ENCODE assay signal across 8 cellular contexts in the genomic region with DNA sequence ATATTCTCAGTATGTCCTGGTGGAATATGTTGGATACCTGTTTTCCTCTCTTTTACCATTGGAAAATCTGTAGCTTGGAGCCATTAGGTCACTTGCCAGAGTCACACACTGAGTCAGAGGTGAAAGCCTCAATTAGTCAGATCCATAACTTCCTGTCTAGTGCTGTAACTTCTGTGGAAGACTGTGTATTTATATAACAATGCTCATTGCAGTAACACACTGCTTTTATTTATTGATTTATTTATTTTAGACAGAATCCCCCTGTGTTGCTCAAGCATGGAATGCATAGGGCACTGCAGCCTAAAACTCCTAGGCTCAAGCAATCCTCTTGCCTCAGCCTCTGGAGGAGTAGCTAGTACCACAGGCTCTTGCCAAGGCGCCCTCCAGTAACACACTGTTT. TPM values are rescaled to one million over a fixed set of nuclear protein-coding genes. Genes with fewer than 3 reads are reported as not detected.
DNase-seq lines count a peak whose midpoint lies in the region; ATAC-seq and TF ChIP-seq lines count a peak whose summit lies in the region.

No MANE protein-coding gene starts in this region.

- POLR2A ChIA-PET in IMR-90 (lab: Charles Lee; ENCODE audit: unreplicated experiment) = no interaction called here

- peak overlapping the region; percentile 60; the same call in 1 of the 2 replicates for H3K14ac ChIP-seq in IMR-90 (replicated peaks; ENCODE audit: low read depth, low read length)

- peaks cover 15 to 37% of the 10 kb centered on the region in 2 experiments for H3K79me1 ChIP-seq in IMR-90 (ENCODE audit: low read depth in 1 of 2, low read length in 2 of 2)

- no peak for TF ChIP-seq CTCF in IMR-90 (conservative IDR thresholded peaks at IDR 0.05; ENCODE audit: low read depth, low read length)

- dilution Hi-C loops in IMR-90 (cut with HindIII; ENCODE audit: low sequenced_read_pairs, unreplicated experiment) = no loop called here

- H2AK9ac ChIP-seq in IMR-90 (replicated peaks; ENCODE audit: low read depth, low read length, poor library complexity) = no peak overlapping the region

- intact Hi-C loops in IMR-90 (cut with micrococcal nuclease) = loop anchor here (2.0 to 5.0 kb wide), 3 partner anchors 157 to 253 kb away; a partner anchor contains a TSS

- no peaks in the 10 kb centered on the region for H3K27me3 Mint-ChIP-seq in central memory CD8-positive, alpha-beta T cell

- H3K36me3 Mint-ChIP-seq in central memory CD8-positive, alpha-beta T cell (ENCODE audit: insufficient read depth) = peaks cover 4% of the 10 kb centered on the region

- peak overlapping the region; percentile 66; the same call in 1 of the 2 replicates for H3K4me2 ChIP-seq in IMR-90 (ENCODE audit: low read depth, low read length)

- CTCF ChIA-PET in IMR-90 (lab: Yijun Ruan, JAX) = no interaction called here

- H3K27ac ChIP-seq in IMR-90 (ENCODE audit: insufficient read depth, low read length) (peak overlapping the region; percentile 8), mucosa of rectum (ENCODE audit: low read depth in 2 of 2, low read length in 2 of 2) (peak overlapping the region in 1 of 2 donors; percentile 66)

- in situ Hi-C loops in IMR-90 (cut with MboI; ENCODE audit: low sequenced_read_pairs) = no loop called here

- no TSS peak for BruUV-seq in IMR-90 (replicated peaks; lab: Mats Ljungman, UMichigan)

- peak overlapping the region; percentile 30; the same call in 1 of the 2 replicates for H3K4ac ChIP-seq in IMR-90 (ENCODE audit: low read depth, low read length)

- H3K9me1 ChIP-seq in IMR-90 (ENCODE audit: insufficient read depth, low read length) = peaks cover 12% of the 10 kb centered on the region

- DNase-seq in AG08396 (ENCODE audit: low spot score) (peak; percentile 56), IMR-90 (peak; percentile 91), activated gamma-delta T cell treated with Interleukin-2 at 50 U/mL for 16 hours (no peak), cerebellar cortex (ENCODE audit: low spot score) (no peak)
- DNase-seq in central memory CD8-positive, alpha-beta T cell (ENCODE audit: low spot score in 2 of 2) = no peak
- DNase-seq in activated effector memory CD4-positive, alpha-beta T cell treated with Interleukin-2 at 50 U/mL for 16 hours = no peak

- H4K8ac ChIP-seq in IMR-90 (ENCODE audit: low read depth in 2 of 2, low read length in 2 of 2) = peak overlapping the region in 1 of 2 experiments; percentile 57; a peak in 1 of 4 replicates

- peak overlapping the region; percentile 68; the same call in 1 of the 2 replicates for H2BK120ac ChIP-seq in IMR-90 (ENCODE audit: low read depth, low read length)

- peak overlapping the region; percentile 87 for H2BK5ac ChIP-seq in IMR-90 (ENCODE audit: low read depth, low read length, poor library complexity, severe bottlenecking)

- no peak overlapping the region for H2BK15ac ChIP-seq in IMR-90 (ENCODE audit: low read depth, low read length)

- H2AK5ac ChIP-seq in IMR-90 (ENCODE audit: low read depth, low read length) = no peak overlapping the region

- H3K4me3 Mint-ChIP-seq in central memory CD8-positive, alpha-beta T cell = peak overlapping the region; percentile 88

- H3K27me3 ChIP-seq in IMR-90 (ENCODE audit: control insufficient read depth, insufficient read depth, low read length) (no peaks in the 10 kb centered on the region), mucosa of rectum (ENCODE audit: control insufficient read depth in 2 of 2, insufficient read depth in 2 of 2, low read length in 2 of 2) (no peaks in the 10 kb centered on the region)

- H3K4me1 Mint-ChIP-seq in central memory CD8-positive, alpha-beta T cell = peaks cover 30% of the 10 kb centered on the region

- no peak overlapping the region for H3K56ac ChIP-seq in IMR-90 (ENCODE audit: extremely low read depth, insufficient read depth, low read length)

- H3K27ac Mint-ChIP-seq in central memory CD8-positive, alpha-beta T cell (ENCODE audit: low read depth) = no peak overlapping the region

- no peak overlapping the region for H4K91ac ChIP-seq in IMR-90 (ENCODE audit: insufficient read depth, low read depth, low read length)

- H3K9ac ChIP-seq in IMR-90 (ENCODE audit: low read depth, low read length) = no peak overlapping the region
- H3K9ac ChIP-seq in mucosa of rectum (ENCODE audit: low read depth in 1 of 2, low read length in 2 of 2) = peak overlapping the region in 1 of 2 donors; percentile 15

- H4K20me1 ChIP-seq in IMR-90 (ENCODE audit: insufficient read depth, low read length) = peaks cover 19% of the 10 kb centered on the region

- H3K18ac ChIP-seq in IMR-90 (ENCODE audit: low read depth, low read length) = no peak overlapping the region; the same call in 1 of the 2 replicates

- H4K5ac ChIP-seq in IMR-90 (ENCODE audit: low read depth, low read length) = no peak overlapping the region

- no peaks in the 10 kb centered on the region for H3K9me3 Mint-ChIP-seq in central memory CD8-positive, alpha-beta T cell

- H3K4me1 ChIP-seq in IMR-90 (ENCODE audit: control insufficient read depth, insufficient read depth, low read length) = peaks cover 16% of the 10 kb centered on the region
- peaks cover 6 to 28% of the 10 kb centered on the region in 2 donors for H3K4me1 ChIP-seq in mucosa of rectum (ENCODE audit: control insufficient read depth in 2 of 2, insufficient read depth in 2 of 2, low read length in 2 of 2)

- TF ChIP-seq POLR2A in IMR-90 (IDR thresholded peaks at IDR 0.05; ENCODE audit: low read depth, low read length) = no peak

- H3K36me3 ChIP-seq in IMR-90 (ENCODE audit: control insufficient read depth, insufficient read depth, low read length) = no peaks in the 10 kb centered on the region
- peaks cover 0 to 3% of the 10 kb centered on the region in 2 donors for H3K36me3 ChIP-seq in mucosa of rectum (ENCODE audit: control insufficient read depth in 2 of 2, insufficient read depth in 2 of 2, low read length in 2 of 2)

- ATAC-seq in IMR-90 (ENCODE audit: low read depth) (peak; percentile 18), HG03378 (IDR thresholded peaks at IDR 0.05; ENCODE audit: unreplicated experiment) (no peak)
- ATAC-seq in central memory CD8-positive, alpha-beta T cell (replicated peaks; ENCODE audit: extremely low read depth, poor library complexity, severe bottlenecking) = no peak

- H3K23ac ChIP-seq in IMR-90 (ENCODE audit: low read depth, low read length) = peak overlapping the region; percentile 77; the same call in 1 of the 2 replicates

- no CpG with 5 or more reads among the region's 1 CpG for WGBS in IMR-90 (ENCODE audit: extremely low coverage in 2 of 2, insufficient read length in 1 of 2), 2 experiments

- H2BK20ac ChIP-seq in IMR-90 (ENCODE audit: low read depth, low read length) = 0 out of 2 replicates have a peak overlapping the region, but pooled peaks have one; percentile 34

- no peak overlapping the region for H2AFZ ChIP-seq in IMR-90 (replicated peaks; ENCODE audit: low read length, poor library complexity)

- no peak for TF ChIP-seq RAD21 in IMR-90 (IDR thresholded peaks at IDR 0.05; ENCODE audit: low read length)

- H3K4me3 ChIP-seq in IMR-90 (ENCODE audit: insufficient read depth, low read depth, low read length) (peak overlapping the region; percentile 12; the same call in 1 of the 2 replicates), mucosa of rectum (ENCODE audit: low read length in 2 of 2) (peak overlapping the region; percentile 38 to 86)

- H3K9me3 ChIP-seq in IMR-90 (ENCODE audit: control insufficient read depth, insufficient read depth, low read length) (no peaks in the 10 kb centered on the region), mucosa of rectum (ENCODE audit: control insufficient read depth in 2 of 2, low read length in 2 of 2) (no peaks in the 10 kb centered on the region)

TF ChIP-seq in IMR-90, 13 proteins besides CTCF, POLR2A, EP300 and RAD21:
- TF ChIP-seq, protein P1, sequence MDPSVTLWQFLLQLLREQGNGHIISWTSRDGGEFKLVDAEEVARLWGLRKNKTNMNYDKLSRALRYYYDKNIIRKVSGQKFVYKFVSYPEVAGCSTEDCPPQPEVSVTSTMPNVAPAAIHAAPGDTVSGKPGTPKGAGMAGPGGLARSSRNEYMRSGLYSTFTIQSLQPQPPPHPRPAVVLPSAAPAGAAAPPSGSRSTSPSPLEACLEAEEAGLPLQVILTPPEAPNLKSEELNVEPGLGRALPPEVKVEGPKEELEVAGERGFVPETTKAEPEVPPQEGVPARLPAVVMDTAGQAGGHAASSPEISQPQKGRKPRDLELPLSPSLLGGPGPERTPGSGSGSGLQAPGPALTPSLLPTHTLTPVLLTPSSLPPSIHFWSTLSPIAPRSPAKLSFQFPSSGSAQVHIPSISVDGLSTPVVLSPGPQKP (IDR thresholded peaks at IDR 0.05; ENCODE audit: borderline replicate concordance, low read depth, low read length) = no peak
- TF ChIP-seq MAZ (IDR thresholded peaks at IDR 0.05; ENCODE audit: borderline replicate concordance, low read depth, low read length) (no peak), FOS (IDR thresholded peaks at IDR 0.05; ENCODE audit: low read depth, low read length) (peak; percentile 92), RFX5 (IDR thresholded peaks at IDR 0.05; ENCODE audit: low read depth, low read length) (no peak; the same call in 1 of the 2 replicates), CEBPB (IDR thresholded peaks at IDR 0.05; ENCODE audit: low read depth, low read length) (peak; percentile 90), NFE2L2 (IDR thresholded peaks at IDR 0.05; ENCODE audit: low read depth, low read length) (no peak), RCOR1 (IDR thresholded peaks at IDR 0.05; ENCODE audit: insufficient replicate concordance, low read length) (peak; percentile 79), BHLHE40 (IDR thresholded peaks at IDR 0.05; ENCODE audit: low read depth, low read length) (peak; percentile 66; the same call in 1 of the 2 replicates)

RNA-seq across cellular contexts. Expression of a gene that starts 1.3 kb away (rescaled TPM):
- total RNA-seq in IMR-90 (2012; rRNA removed) = 97.7 and 108 TPM in 2 replicates
- 31.9 and 38.0 TPM in 2 replicates for polyA plus RNA-seq in IMR-90 (2012; rRNA removed)
- 10.5 and 16.0 TPM in 2 replicates for polyA plus RNA-seq in IMR-90 (2012; cell fraction: cytosol; rRNA removed)
- polyA plus RNA-seq in IMR-90 (2012; cell fraction: nucleus; rRNA removed; ENCODE audit: low replicate concordance) = 8.5 and 49.0 TPM in 2 replicates

Comparison
In these comparisons a context has a peak if more than half of its experiments do, and no peak if none do; other contexts are left out.
1. DNase-seq: peak in AG08396 (single experiment) and IMR-90 (single experiment); none in central memory CD8-positive, alpha-beta T cell (0 of 2), activated gamma-delta T cell treated with Interleukin-2 at 50 U/mL for 16 hours (single experiment), cerebellar cortex (single experiment) and activated effector memory CD4-positive, alpha-beta T cell treated with Interleukin-2 at 50 U/mL for 16 hours (single experiment).